Comparison of ENCODE assay signal across 9 cellular contexts in the genomic region with DNA sequence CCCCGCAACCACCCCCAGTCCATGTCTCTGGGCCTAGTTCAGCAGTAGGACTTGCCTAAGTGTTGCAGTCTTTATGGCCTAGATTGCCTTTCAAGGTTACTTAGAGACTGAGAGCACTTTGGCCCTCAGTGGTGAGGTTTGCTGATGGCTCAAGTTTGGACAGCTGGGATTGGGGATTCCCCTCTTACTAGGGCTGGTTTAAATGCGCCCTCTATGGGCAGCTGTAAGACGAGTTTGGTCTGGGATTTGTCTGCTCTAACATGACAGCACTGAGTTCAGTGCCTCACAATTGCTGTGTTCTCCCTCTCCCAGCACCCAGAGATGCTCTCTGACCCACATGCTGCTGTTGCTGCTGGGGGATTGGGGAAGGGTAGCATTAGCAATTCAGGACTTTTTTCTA. TPM values are rescaled to one million over a fixed set of nuclear protein-coding genes. Genes with fewer than 3 reads are reported as not detected.
DNase-seq lines count a peak whose midpoint lies in the region; ATAC-seq and TF ChIP-seq lines count a peak whose summit lies in the region.
"Had no signal": no experiment of that assay in that cellular context is flagged by ENCODE, and none has a peak within 500 bp of the region (broad histone marks: within the 10 kb centered on the region; RNA-seq: fewer than 3 reads in every experiment).

No MANE protein-coding gene starts in this region.

- H3K9me3 ChIP-seq in SK-N-SH, result no peaks in the 10 kb centered on the region

- peak; percentile 65 for TF ChIP-seq RAD21 in SK-N-SH (IDR thresholded peaks at IDR 0.05; ENCODE audit: low read length)

- no peak for ATAC-seq in stimulated activated naive CD8-positive, alpha-beta T cell treated with anti-CD3 and anti-CD28 coated beads, Interleukin-15, amount 100 ng/mL, for 72 hours

- H3K9me3 Mint-ChIP-seq in HFFc6, result no peaks in the 10 kb centered on the region
- peaks cover 0 to 5% of the 10 kb centered on the region in 2 donors for H3K9me3 Mint-ChIP-seq in stimulated activated naive CD8-positive, alpha-beta T cell treated with anti-CD3 and anti-CD28 coated beads, Interleukin-15, amount 100 ng/mL, for 72 hours
- no peaks in the 10 kb centered on the region for H3K9me3 Mint-ChIP-seq in activated CD4-positive, alpha-beta memory T cell treated with anti-CD3 and anti-CD28 coated beads, Interleukin-2, amount 10 ng/mL, durations not matched to agents 7 days and 5 days
- H3K9me3 Mint-ChIP-seq: dendritic cell treated with granulocyte-macrophage colony-stimulating factor and Interleukin-4, amounts not matched to agents 40 ng/mL and 50 ng/mL, for 4 days had no signal

- H3K4me3 Mint-ChIP-seq in HFFc6, result no peak overlapping the region
- no peak overlapping the region for H3K4me3 Mint-ChIP-seq in stimulated activated naive CD8-positive, alpha-beta T cell treated with anti-CD3 and anti-CD28 coated beads, Interleukin-15, amount 100 ng/mL, for 72 hours
- H3K4me3 Mint-ChIP-seq in activated CD4-positive, alpha-beta memory T cell treated with anti-CD3 and anti-CD28 coated beads, Interleukin-2, amount 10 ng/mL, durations not matched to agents 7 days and 5 days, result no peak overlapping the region
- H3K4me3 Mint-ChIP-seq: dendritic cell treated with granulocyte-macrophage colony-stimulating factor and Interleukin-4, amounts not matched to agents 40 ng/mL and 50 ng/mL, for 4 days had no signal

- no peak for TF ChIP-seq EP300 in SK-N-SH (IDR thresholded peaks at IDR 0.05; ENCODE audit: borderline replicate concordance in 1 of 2, low read depth in 1 of 2, low read length in 1 of 2)

- no peaks in the 10 kb centered on the region for H3K9me2 ChIP-seq in SK-N-SH

- WGBS in SK-N-SH (ENCODE audit: low lambda C conversion rate), result 25% methylated on average over 2 of the region's 3 CpGs

- no peaks in the 10 kb centered on the region for H3K4me1 ChIP-seq in SK-N-SH (ENCODE audit: control insufficient read depth in 1 of 2, insufficient read depth in 2 of 2, low read depth in 1 of 2, low read length in 1 of 2)

- no peaks in the 10 kb centered on the region for H4K20me1 ChIP-seq in SK-N-SH (ENCODE audit: insufficient read depth)

- no peak overlapping the region for H3K27ac ChIP-seq in SK-N-SH (ENCODE audit: low read depth in 2 of 2, low read length in 1 of 2)

- H3K4me2 ChIP-seq in SK-N-SH, result no peak overlapping the region

- POLR2A ChIA-PET in SK-N-SH (lab: Yijun Ruan, JAX), result no interaction called here
- POLR2A ChIA-PET in activated CD4-positive, alpha-beta memory T cell treated with anti-CD3 and anti-CD28 coated beads, Interleukin-2, amount 10 ng/mL, durations not matched to agents 7 days and 5 days (lab: Charles Lee), result no interaction called here

- no peak overlapping the region for H3K4me3 ChIP-seq in SK-N-SH (ENCODE audit: low read depth in 2 of 2, low read length in 1 of 2)

- peak; percentile 30 for DNase-seq in HFFc6
- DNase-seq in SK-N-SH, result peak; percentile 4
- peak; percentile 47 to 60 for DNase-seq in lung microvascular endothelial cell (ENCODE audit: low read depth in 2 of 2)
- no peak for DNase-seq in stimulated activated naive CD8-positive, alpha-beta T cell treated with anti-CD3 and anti-CD28 coated beads, Interleukin-15, amount 100 ng/mL, for 72 hours
- DNase-seq in stimulated activated CD4-positive, alpha-beta T cell treated with anti-CD3 and anti-CD28 coated beads, Interleukin-4, amount 100 ng/mL, for 24 hours, result no peak
- DNase-seq in putamen (ENCODE audit: low spot score), result no peak
- no peak for DNase-seq in activated CD4-positive, alpha-beta memory T cell treated with anti-CD3 and anti-CD28 coated beads, Interleukin-2, amount 10 ng/mL, durations not matched to agents 7 days and 5 days

- H3K4me1 Mint-ChIP-seq in HFFc6 (ENCODE audit: low read depth), result no peaks in the 10 kb centered on the region
- H3K4me1 Mint-ChIP-seq in stimulated activated naive CD8-positive, alpha-beta T cell treated with anti-CD3 and anti-CD28 coated beads, Interleukin-15, amount 100 ng/mL, for 72 hours, result no peaks in the 10 kb centered on the region
- no peaks in the 10 kb centered on the region for H3K4me1 Mint-ChIP-seq in activated CD4-positive, alpha-beta memory T cell treated with anti-CD3 and anti-CD28 coated beads, Interleukin-2, amount 10 ng/mL, durations not matched to agents 7 days and 5 days

- no peaks in the 10 kb centered on the region for H3F3A ChIP-seq in SK-N-SH (replicated peaks; ENCODE audit: insufficient read depth)

- H3K27ac Mint-ChIP-seq in HFFc6, result no peak overlapping the region
- H3K27ac Mint-ChIP-seq in stimulated activated naive CD8-positive, alpha-beta T cell treated with anti-CD3 and anti-CD28 coated beads, Interleukin-15, amount 100 ng/mL, for 72 hours, result no peak overlapping the region
- H3K27ac Mint-ChIP-seq in activated CD4-positive, alpha-beta memory T cell treated with anti-CD3 and anti-CD28 coated beads, Interleukin-2, amount 10 ng/mL, durations not matched to agents 7 days and 5 days, result no peak overlapping the region
- H3K27ac Mint-ChIP-seq: dendritic cell treated with granulocyte-macrophage colony-stimulating factor and Interleukin-4, amounts not matched to agents 40 ng/mL and 50 ng/mL, for 4 days had no signal

- no peaks in the 10 kb centered on the region for H3K36me3 Mint-ChIP-seq in HFFc6 (ENCODE audit: low read depth)
- no peaks in the 10 kb centered on the region for H3K36me3 Mint-ChIP-seq in activated CD4-positive, alpha-beta memory T cell treated with anti-CD3 and anti-CD28 coated beads, Interleukin-2, amount 10 ng/mL, durations not matched to agents 7 days and 5 days (ENCODE audit: low read depth)

- no peak overlapping the region for H2AFZ ChIP-seq in SK-N-SH (ENCODE audit: low read depth)

- peaks cover 7% of the 10 kb centered on the region; the same call in 1 of the 2 replicates for H3K27me3 Mint-ChIP-seq in HFFc6 (ENCODE audit: insufficient read depth)
- peaks cover 9% of the 10 kb centered on the region for H3K27me3 Mint-ChIP-seq in stimulated activated naive CD8-positive, alpha-beta T cell treated with anti-CD3 and anti-CD28 coated beads, Interleukin-15, amount 100 ng/mL, for 72 hours
- H3K27me3 Mint-ChIP-seq in activated CD4-positive, alpha-beta memory T cell treated with anti-CD3 and anti-CD28 coated beads, Interleukin-2, amount 10 ng/mL, durations not matched to agents 7 days and 5 days, result no peaks in the 10 kb centered on the region
- H3K27me3 Mint-ChIP-seq: dendritic cell treated with granulocyte-macrophage colony-stimulating factor and Interleukin-4, amounts not matched to agents 40 ng/mL and 50 ng/mL, for 4 days had no signal

- no peaks in the 10 kb centered on the region for H3K36me3 ChIP-seq in SK-N-SH (replicated peaks in 1 of 2; ENCODE audit: control insufficient read depth in 1 of 2, insufficient read depth in 2 of 2, low read length in 1 of 2)

- peak; percentile 42; the same call in 1 of the 3 replicates for TF ChIP-seq CTCF in GM12872 (IDR thresholded peaks at IDR 0.05; ENCODE audit: insufficient read depth, low read depth, low read length)
- TF ChIP-seq CTCF in HFFc6 (IDR thresholded peaks at IDR 0.05), result peak; percentile 67; the same call in 1 of the 2 replicates
- TF ChIP-seq CTCF in SK-N-SH (IDR thresholded peaks at IDR 0.05), result peak; percentile 65

- no peaks in the 10 kb centered on the region for H3K79me2 ChIP-seq in SK-N-SH (ENCODE audit: insufficient read depth)

- no peak overlapping the region for H3K9ac ChIP-seq in SK-N-SH

- CTCF ChIA-PET in SK-N-SH (lab: Yijun Ruan, JAX), result interaction anchor here (0.7 to 1.1 kb wide), 3 partner anchors 18 to 544 kb away, joined by 3 to 4 read pairs (median 4); no protein-coding TSS in a partner anchor
- CTCF ChIA-PET in activated CD4-positive, alpha-beta memory T cell treated with anti-CD3 and anti-CD28 coated beads, Interleukin-2, amount 10 ng/mL, durations not matched to agents 7 days and 5 days (lab: Charles Lee), result no interaction called here

- H3K27me3 ChIP-seq in SK-N-SH (ENCODE audit: insufficient read depth), result no peaks in the 10 kb centered on the region; the same call in 1 of the 2 replicates

TF ChIP-seq in SK-N-SH, 30 proteins besides CTCF, POLR2A, EP300 and RAD21:
- TF ChIP-seq CHD2 (IDR thresholded peaks at IDR 0.05; ENCODE audit: low read length, partially characterized antibody) (no peak), SMC3 (IDR thresholded peaks at IDR 0.05; ENCODE audit: low read depth, low read length) (peak; percentile 39)

RNA-seq across cellular contexts. Expression of gene DACH2, which starts 23.1 kb away (rescaled TPM):
- not detected for total RNA-seq in HFFc6 (2021; fragmentation: NEBNext Ultra II Directional; extraction: Animal tissue kit (Norgen Biotek cat#: 25700))
- not detected in 2 replicates for polyA plus RNA-seq in SK-N-SH (2012; rRNA removed)
- polyA plus RNA-seq in SK-N-SH (2012; cell fraction: cytosol; rRNA removed), result not detected in 2 replicates
- polyA plus RNA-seq in SK-N-SH (2012; cell fraction: nucleus; rRNA removed), result 0.02 TPM in 1 of 2 replicates, not detected in the other
- total RNA-seq in lung microvascular endothelial cell, result not detected in 2 replicates
- total RNA-seq in activated CD4-positive, alpha-beta memory T cell treated with anti-CD3 and anti-CD28 coated beads, Interleukin-2, amount 10 ng/mL, durations not matched to agents 7 days and 5 days, result not detected

Comparison
In these comparisons a context has a peak if more than half of its experiments do, and no peak if none do; other contexts are left out.
1. DNase-seq: peak in HFFc6 (single experiment), SK-N-SH (single experiment) and lung microvascular endothelial cell (2 of 2); none in stimulated activated naive CD8-positive, alpha-beta T cell treated with anti-CD3 and anti-CD28 coated beads, Interleukin-15, amount 100 ng/mL, for 72 hours (0 of 2), stimulated activated CD4-positive, alpha-beta T cell treated with anti-CD3 and anti-CD28 coated beads, Interleukin-4, amount 100 ng/mL, for 24 hours (single experiment), putamen (single experiment) and activated CD4-positive, alpha-beta memory T cell treated with anti-CD3 and anti-CD28 coated beads, Interleukin-2, amount 10 ng/mL, durations not matched to agents 7 days and 5 days (single experiment).
2. Peak in every context shown above with its lines, with median percentiles within 50 percentile points of each other: CTCF ChIP-seq.